In the genomic region with DNA sequence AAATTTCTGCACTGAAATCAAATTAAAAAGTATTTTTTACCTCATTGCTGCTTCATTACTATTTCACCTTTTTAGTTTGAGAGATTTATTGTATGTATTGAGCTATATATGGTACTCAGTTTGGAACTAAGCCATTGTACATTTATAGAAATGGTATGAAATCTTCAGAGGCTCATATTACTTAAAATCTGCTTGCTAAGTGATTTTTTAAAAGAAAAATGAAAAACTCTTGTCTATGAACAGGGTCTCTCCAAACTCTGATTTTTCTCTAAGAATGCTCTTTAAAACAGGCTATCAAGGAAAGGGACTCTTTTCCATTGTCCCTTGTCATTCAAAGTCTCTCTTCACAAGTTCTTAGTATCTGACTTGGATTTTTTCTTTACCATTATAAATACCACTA, we compare ENCODE assay signal across 15 cellular contexts. TPM values are rescaled to one million over a fixed set of nuclear protein-coding genes. Genes with fewer than 3 reads are reported as not detected.
DNase-seq lines count a peak whose midpoint lies in the region; ATAC-seq and TF ChIP-seq lines count a peak whose summit lies in the region.
"Had no signal": no experiment of that assay in that cellular context is flagged by ENCODE, and none has a peak within 500 bp of the region (broad histone marks: within the 10 kb centered on the region; RNA-seq: fewer than 3 reads in every experiment).

No MANE protein-coding gene starts in this region.

- H3K36me3 ChIP-seq in ACC112 (ENCODE audit: insufficient read depth, low read length): no peaks in the 10 kb centered on the region
- no peaks in the 10 kb centered on the region for H3K36me3 ChIP-seq in Loucy (ENCODE audit: insufficient read depth, low read length)
- H3K36me3 ChIP-seq in mesenchymal stem cell (ENCODE audit: control insufficient read depth in 1 of 2, insufficient read depth in 2 of 2, low read depth in 1 of 2, low read length in 2 of 2): no peaks in the 10 kb centered on the region
- H3K36me3 ChIP-seq: SJSA1 had no signal

- H3K9me3 ChIP-seq in Loucy (ENCODE audit: insufficient read depth, low read depth, low read length): no peaks in the 10 kb centered on the region
- H3K9me3 ChIP-seq in mesenchymal stem cell (ENCODE audit: control insufficient read depth, low read length): no peaks in the 10 kb centered on the region
- H3K9me3 ChIP-seq: SJSA1 had no signal

- in situ Hi-C loops in astrocyte of the spinal cord (cut with HindIII; ENCODE audit: low sequenced_read_pairs): no loop called here

- no peak overlapping the region for H2BK15ac ChIP-seq in mesenchymal stem cell (ENCODE audit: low read depth, poor library complexity, severe bottlenecking)

- H3K36me3 Mint-ChIP-seq in activated CD4-positive, alpha-beta T cell treated with anti-CD3 and anti-CD28 coated beads for 36 hours (ENCODE audit: low read depth): no peaks in the 10 kb centered on the region
- H3K36me3 Mint-ChIP-seq: CD4-positive, CD25-positive, alpha-beta regulatory T cell; IgD-negative memory B cell; T-cell had no signal

- no peaks in the 10 kb centered on the region for H3K9me2 ChIP-seq in Loucy (replicated peaks; ENCODE audit: low read depth, low read length)

- no peak overlapping the region for H3K14ac ChIP-seq in mesenchymal stem cell (ENCODE audit: low read length in 2 of 2)

- H2BK12ac ChIP-seq in mesenchymal stem cell (ENCODE audit: low read length in 2 of 2): no peak overlapping the region

- no peaks in the 10 kb centered on the region for H4K20me1 ChIP-seq in Loucy (ENCODE audit: insufficient read depth, low read length, poor library complexity, severe bottlenecking)

- intact Hi-C loops in activated CD4-positive, alpha-beta T cell treated with anti-CD3 and anti-CD28 coated beads for 36 hours (cut with DNase I, micrococcal nuclease): loop anchor here in 1 of 2 experiments (1.0 to 2.0 kb wide), 3 partner anchors 184 to 1602 kb away; no protein-coding TSS in a partner anchor

- H3K9ac ChIP-seq in Loucy (ENCODE audit: low read depth, low read length, poor library complexity, severe bottlenecking): peak overlapping the region; percentile 28
- H3K9ac ChIP-seq in mesenchymal stem cell (ENCODE audit: low read length): peak overlapping the region; percentile 61

- H3K4me2 ChIP-seq in Loucy (ENCODE audit: low read depth, low read length, poor library complexity, severe bottlenecking): peak overlapping the region; percentile 28
- no peak overlapping the region for H3K4me2 ChIP-seq in mesenchymal stem cell (ENCODE audit: low read length, poor library complexity, severe bottlenecking)
- H3K4me2 ChIP-seq: GM23338 had no signal

- no peaks in the 10 kb centered on the region for H3K79me2 ChIP-seq in ACC112 (ENCODE audit: control insufficient read depth, insufficient read depth, low read length, unreplicated experiment)
- H3K79me2 ChIP-seq in Loucy (ENCODE audit: insufficient read depth, low read length): no peaks in the 10 kb centered on the region

- DNase-seq in astrocyte of the spinal cord (ENCODE audit: low read depth, low spot score): peak; percentile 9
- no peak for DNase-seq in mesenchymal stem cell
- DNase-seq in activated CD4-positive, alpha-beta T cell treated with anti-CD3 and anti-CD28 coated beads for 36 hours: no peak
- no peak for DNase-seq in HT-29 (ENCODE audit: low spot score)
- DNase-seq: NK-92 treated with Interleukin-12 subunit alpha and Interleukin-12 subunit beta, amount 100 ng/mL, for 24 hours; T-cell had no signal

- CTCF ChIA-PET in activated CD4-positive, alpha-beta T cell treated with anti-CD3 and anti-CD28 coated beads for 36 hours (lab: Charles Lee): interaction anchor here (0.5 to 2.4 kb wide), 12 partner anchors 8 to 1604 kb away, joined by 3 to 10 read pairs (median 3); a partner anchor contains a TSS

- ATAC-seq in GM21717 (IDR thresholded peaks at IDR 0.05; ENCODE audit: unreplicated experiment) (no peak), GM19397 (IDR thresholded peaks at IDR 0.05; ENCODE audit: unreplicated experiment) (no peak)
- no peak for ATAC-seq in activated CD4-positive, alpha-beta T cell treated with anti-CD3 and anti-CD28 coated beads for 36 hours
- ATAC-seq: T-cell had no signal

- no peak overlapping the region for H3K4me3 Mint-ChIP-seq in activated CD4-positive, alpha-beta T cell treated with anti-CD3 and anti-CD28 coated beads for 36 hours
- H3K4me3 Mint-ChIP-seq: B cell; CD4-positive, CD25-positive, alpha-beta regulatory T cell; GM23338; IgD-negative memory B cell; T-cell had no signal

- H3K27me3 ChIP-seq in ACC112 (ENCODE audit: insufficient read depth, low read length) (no peaks in the 10 kb centered on the region), Loucy (ENCODE audit: insufficient read depth, low read length, poor library complexity, severe bottlenecking) (no peaks in the 10 kb centered on the region), mesenchymal stem cell (ENCODE audit: control insufficient read depth in 1 of 2, insufficient read depth in 1 of 2, low read length in 2 of 2) (no peaks in the 10 kb centered on the region)
- H3K27me3 ChIP-seq: SJSA1 had no signal

- H3K4ac ChIP-seq in mesenchymal stem cell (ENCODE audit: low read depth in 1 of 2, low read length in 2 of 2): no peak overlapping the region

- H3F3A ChIP-seq in Loucy (ENCODE audit: low read depth): no peaks in the 10 kb centered on the region

- TF ChIP-seq CTCF in Loucy (conservative IDR thresholded peaks at IDR 0.05; ENCODE audit: low read length) (no peak), astrocyte of the spinal cord (IDR thresholded peaks at IDR 0.05; ENCODE audit: low read depth, low read length) (no peak)

- H3K4me1 ChIP-seq in ACC112 (ENCODE audit: control insufficient read depth, insufficient read depth, low read length, unreplicated experiment): peaks cover 10% of the 10 kb centered on the region
- H3K4me1 ChIP-seq in Loucy (ENCODE audit: insufficient read depth, low read length, poor library complexity, severe bottlenecking): no peaks in the 10 kb centered on the region
- no peaks in the 10 kb centered on the region for H3K4me1 ChIP-seq in mesenchymal stem cell (ENCODE audit: control insufficient read depth, insufficient read depth, low read depth, low read length)
- H3K4me1 ChIP-seq: SJSA1 had no signal

- H4K91ac ChIP-seq in mesenchymal stem cell (ENCODE audit: low read length): no peak overlapping the region

- H4K8ac ChIP-seq in mesenchymal stem cell (ENCODE audit: low read length): no peak overlapping the region

- H3K4me3 ChIP-seq in ACC112 (ENCODE audit: low read depth, low read length) (peak overlapping the region; percentile 44; the same call in 1 of the 2 replicates), Loucy (ENCODE audit: low read length, poor library complexity, severe bottlenecking) (peak overlapping the region; percentile 27), astrocyte of the spinal cord (ENCODE audit: low read depth, low read length) (no peak overlapping the region), mesenchymal stem cell (ENCODE audit: insufficient read depth in 1 of 2, low read depth in 1 of 2, low read length in 2 of 2) (no peak overlapping the region)
- H3K4me3 ChIP-seq: GM23338, SJSA1 had no signal

- POLR2A ChIA-PET in activated CD4-positive, alpha-beta T cell treated with anti-CD3 and anti-CD28 coated beads for 36 hours (lab: Charles Lee): no interaction called here

- H2BK5ac ChIP-seq in mesenchymal stem cell (ENCODE audit: low read depth, low read length, poor library complexity, severe bottlenecking): no peak overlapping the region

- no peaks in the 10 kb centered on the region for H3K4me1 Mint-ChIP-seq in activated CD4-positive, alpha-beta T cell treated with anti-CD3 and anti-CD28 coated beads for 36 hours
- H3K4me1 Mint-ChIP-seq: B cell; CD4-positive, CD25-positive, alpha-beta regulatory T cell; GM23338; IgD-negative memory B cell; T-cell had no signal

- H3K79me1 ChIP-seq in mesenchymal stem cell (replicated peaks; ENCODE audit: low read length, poor library complexity, severe bottlenecking): no peaks in the 10 kb centered on the region

- no peak overlapping the region for H3K27ac ChIP-seq in ACC112 (ENCODE audit: low read depth, low read length)
- H3K27ac ChIP-seq in mesenchymal stem cell (ENCODE audit: low read length, poor library complexity, severe bottlenecking): no peak overlapping the region
- H3K27ac ChIP-seq: SJSA1 had no signal

- H3K27me3 Mint-ChIP-seq in activated CD4-positive, alpha-beta T cell treated with anti-CD3 and anti-CD28 coated beads for 36 hours: peaks cover 2% of the 10 kb centered on the region
- H3K27me3 Mint-ChIP-seq: IgD-negative memory B cell had no signal

- no peak overlapping the region for H3K27ac Mint-ChIP-seq in activated CD4-positive, alpha-beta T cell treated with anti-CD3 and anti-CD28 coated beads for 36 hours
- H3K27ac Mint-ChIP-seq: B cell; CD4-positive, CD25-positive, alpha-beta regulatory T cell; GM23338; IgD-negative memory B cell; T-cell had no signal

- H2AFZ ChIP-seq in ACC112 (ENCODE audit: low read length, unreplicated experiment) (peak overlapping the region; percentile 88), Loucy (ENCODE audit: low read length) (peak overlapping the region; percentile 83), mesenchymal stem cell (ENCODE audit: low read depth, low read length) (no peak overlapping the region)
- H2AFZ ChIP-seq: GM23338 had no signal

- H2BK120ac ChIP-seq in mesenchymal stem cell (ENCODE audit: low read depth, low read length): no peak overlapping the region

- no peak overlapping the region for H3K18ac ChIP-seq in mesenchymal stem cell (ENCODE audit: low read depth in 1 of 2, low read length in 2 of 2)

- H3K9me3 Mint-ChIP-seq in activated CD4-positive, alpha-beta T cell treated with anti-CD3 and anti-CD28 coated beads for 36 hours (ENCODE audit: low read depth): no peaks in the 10 kb centered on the region
- H3K9me3 Mint-ChIP-seq: CD4-positive, CD25-positive, alpha-beta regulatory T cell; GM23338; IgD-negative memory B cell; T-cell had no signal

- H2AK5ac ChIP-seq in mesenchymal stem cell (ENCODE audit: low read length, severe bottlenecking): no peak overlapping the region

- no peak overlapping the region for H3K23ac ChIP-seq in mesenchymal stem cell (ENCODE audit: low read length in 2 of 2)

RNA-seq across cellular contexts. Expression of a gene that starts 31.8 kb away (rescaled TPM):
- 28.9 TPM for polyA plus RNA-seq in mesenchymal stem cell (2013, experiment 1 of 2)
- polyA plus RNA-seq in mesenchymal stem cell (2013, experiment 2 of 2): 30.1 TPM
- 10 to 100 TPM; 11.3 to 21.4 TPM for total RNA-seq in activated CD4-positive, alpha-beta T cell treated with anti-CD3 and anti-CD28 coated beads for 36 hours
- 13.8 and 13.9 TPM in 2 replicates for total RNA-seq in HT-29 (2014; rRNA removed; shearing (Covaris generic))

Comparison
In these comparisons a context has a peak if more than half of its experiments do, and no peak if none do; other contexts are left out.
1. H3K4me3 ChIP-seq: peak in ACC112 (single experiment) and Loucy (single experiment); none in astrocyte of the spinal cord (single experiment) and mesenchymal stem cell (0 of 2).